In genomic region chr5:82754759-82755158, GRCh38 we compare ENCODE assay signal across 15 cellular contexts.
A peak's percentile ranks its signal among the peaks of the same experiment; 100 is the strongest.
DNase-seq lines count a peak whose midpoint lies in the region; ATAC-seq and TF ChIP-seq lines count a peak whose summit lies in the region.
"Had no signal": no experiment of that assay in that cellular context is flagged by ENCODE, and none has a peak within 500 bp of the region (broad histone marks: within the 10 kb centered on the region; RNA-seq: fewer than 3 reads in every experiment).

No MANE protein-coding gene starts in this region.

- no peak for TF ChIP-seq CTCF in neural progenitor cell (IDR thresholded peaks at IDR 0.05)

- no peaks in the 10 kb centered on the region for H3K4me1 Mint-ChIP-seq in neural progenitor cell
- H3K4me1 Mint-ChIP-seq: stimulated activated naive CD8-positive, alpha-beta T cell treated with anti-CD3 and anti-CD28 coated beads, Interleukin-15, amount 100 ng/mL, for 72 hours had no signal

- no peak overlapping the region for H3K4me3 ChIP-seq in neural progenitor cell
- H3K4me3 ChIP-seq: heart left ventricle, lung had no signal

- H3K4me3 Mint-ChIP-seq in neural progenitor cell, result no peak overlapping the region
- H3K4me3 Mint-ChIP-seq: stimulated activated naive CD8-positive, alpha-beta T cell treated with anti-CD3 and anti-CD28 coated beads, Interleukin-15, amount 100 ng/mL, for 72 hours had no signal

- no peaks in the 10 kb centered on the region for H4K20me1 ChIP-seq in neural progenitor cell (ENCODE audit: low read depth)

- no peaks in the 10 kb centered on the region for H3K27me3 Mint-ChIP-seq in neural progenitor cell (ENCODE audit: insufficient read depth, low read depth)
- H3K27me3 Mint-ChIP-seq: stimulated activated naive CD8-positive, alpha-beta T cell treated with anti-CD3 and anti-CD28 coated beads, Interleukin-15, amount 100 ng/mL, for 72 hours had no signal

- no peak overlapping the region for H2AFZ ChIP-seq in neural progenitor cell (replicated peaks)

- H3K9me3 ChIP-seq in neural progenitor cell (ENCODE audit: low read depth), result no peaks in the 10 kb centered on the region

- H3K4me1 ChIP-seq in neural progenitor cell, result no peaks in the 10 kb centered on the region

- H3K36me3 Mint-ChIP-seq in neural progenitor cell, result no peaks in the 10 kb centered on the region

- H3K27ac Mint-ChIP-seq in neural progenitor cell, result no peak overlapping the region

- no peaks in the 10 kb centered on the region for H3K27me3 ChIP-seq in neural progenitor cell
- H3K27me3 ChIP-seq: heart left ventricle had no signal

- peaks cover 3% of the 10 kb centered on the region for H3K36me3 ChIP-seq in neural progenitor cell
- H3K36me3 ChIP-seq: heart left ventricle had no signal

- H3K4me2 ChIP-seq in neural progenitor cell, result no peak overlapping the region

- H3K79me2 ChIP-seq in neural progenitor cell (ENCODE audit: low read depth), result no peaks in the 10 kb centered on the region

- no peaks in the 10 kb centered on the region for H3F3A ChIP-seq in neural progenitor cell (ENCODE audit: low read depth)

- no peak overlapping the region for H3K9ac ChIP-seq in neural progenitor cell

- peaks cover 9% of the 10 kb centered on the region for H3K9me3 Mint-ChIP-seq in neural progenitor cell

- ATAC-seq in GM18498 (IDR thresholded peaks at IDR 0.05; ENCODE audit: unreplicated experiment) (peak; percentile 90), GM19438 (IDR thresholded peaks at IDR 0.05; ENCODE audit: low read depth, unreplicated experiment) (peak; percentile 89), HG02763 (IDR thresholded peaks at IDR 0.05; ENCODE audit: unreplicated experiment) (peak; percentile 93), HG03432 (IDR thresholded peaks at IDR 0.05; ENCODE audit: unreplicated experiment) (peak; percentile 94)
- ATAC-seq: HCT116; heart left ventricle; stimulated activated naive CD8-positive, alpha-beta T cell treated with anti-CD3 and anti-CD28 coated beads, Interleukin-15, amount 100 ng/mL, for 72 hours had no signal

- H3K27ac ChIP-seq in neural progenitor cell, result no peak overlapping the region
- H3K27ac ChIP-seq: heart left ventricle had no signal

- DNase-seq in HuH-7.5 (ENCODE audit: low spot score) (no peak), neural progenitor cell (ENCODE audit: low spot score) (no peak), iPS-NIHi7 (ENCODE audit: extremely low spot score) (no peak), NK-92 (lab: John Stamatoyannopoulos, UW; ENCODE audit: unreplicated experiment) (no peak)
- DNase-seq: heart left ventricle; NCI-H2171 treated with DMSO at 0.1 percent for 48 hours; posterior cingulate gyrus; stimulated activated CD4-positive, alpha-beta T cell treated with anti-CD3 and anti-CD28 coated beads, Interleukin-2, amount 100 ng/mL, for 24 hours; stimulated activated naive CD8-positive, alpha-beta T cell treated with anti-CD3 and anti-CD28 coated beads, Interleukin-15, amount 100 ng/mL, for 72 hours had no signal
